ENCODE assay signal across 1 cellular context in genomic region chr22:19912236-19912999, GRCh38.
TF ChIP-seq lines count a peak whose summit lies in the region.

No MANE protein-coding gene starts in this region.

TF ChIP-seq in K562, 482 proteins besides CTCF, POLR2A, EP300 and RAD21 (continues in another document):
- TF ChIP-seq SMC3 (conservative IDR thresholded peaks at IDR 0.05; ENCODE audit: insufficient read depth, low read depth, low read length) = peak; percentile 45; the same call in 1 of the 2 replicates
- no peak for TF ChIP-seq GTF2E2 (tag; IDR thresholded peaks at IDR 0.05)
- no peak for TF ChIP-seq ZNF239 (CRISPR knock-in tag; IDR thresholded peaks at IDR 0.05)
- no peak for TF ChIP-seq POLR2AphosphoS2 (IDR thresholded peaks at IDR 0.05; ENCODE audit: low read length)
- no peak for TF ChIP-seq KLF16 (IDR thresholded peaks at IDR 0.05)
- no peak for TF ChIP-seq PHTF2 (CRISPR knock-in tag; IDR thresholded peaks at IDR 0.05)
- no peak for TF ChIP-seq MEF2D (tag; conservative IDR thresholded peaks at IDR 0.05; ENCODE audit: low read depth)
- no peak for TF ChIP-seq SAP30 (IDR thresholded peaks at IDR 0.05; ENCODE audit: borderline replicate concordance, insufficient read depth, low read depth, low read length, poor library complexity, severe bottlenecking)
- TF ChIP-seq TCF3 (CRISPR knock-in tag; IDR thresholded peaks at IDR 0.05) = no peak
- no peak for TF ChIP-seq CHCHD3 (CRISPR knock-in tag; IDR thresholded peaks at IDR 0.05)
- no peak for TF ChIP-seq FOXA1 (IDR thresholded peaks at IDR 0.05; ENCODE audit: borderline replicate concordance)
- TF ChIP-seq RERE (CRISPR knock-in tag; IDR thresholded peaks at IDR 0.05; ENCODE audit: borderline replicate concordance) = no peak
- no peak for TF ChIP-seq ZC3H8 (IDR thresholded peaks at IDR 0.05)
- no peak for TF ChIP-seq SMAD2 (IDR thresholded peaks at IDR 0.05; ENCODE audit: low read depth, low read length)
- TF ChIP-seq CTBP1 (IDR thresholded peaks at IDR 0.05; ENCODE audit: borderline replicate concordance) = no peak
- TF ChIP-seq IRF1 (CRISPR knock-in tag; IDR thresholded peaks at IDR 0.05; ENCODE audit: borderline replicate concordance) = no peak
- no peak for TF ChIP-seq ZNF354B (CRISPR knock-in tag; IDR thresholded peaks at IDR 0.05)
- peak; percentile 67; the same call in 1 of the 2 replicates for TF ChIP-seq THAP12 (CRISPR knock-in tag; IDR thresholded peaks at IDR 0.05)
- no peak for TF ChIP-seq ZBTB17 (CRISPR knock-in tag; IDR thresholded peaks at IDR 0.05)
- TF ChIP-seq CHD2 (IDR thresholded peaks at IDR 0.05; ENCODE audit: low read depth, low read length) = no peak
- TF ChIP-seq ZSCAN32 (CRISPR knock-in tag; IDR thresholded peaks at IDR 0.05) = no peak
- no peak for TF ChIP-seq RREB1 (CRISPR knock-in tag; IDR thresholded peaks at IDR 0.05)
- TF ChIP-seq IRF9 (tag; IDR thresholded peaks at IDR 0.05) = no peak
- no peak for TF ChIP-seq SRSF7 (optimal IDR thresholded peaks at IDR 0.05; ENCODE audit: low read depth, low read length)
- no peak for TF ChIP-seq CHD7 (IDR thresholded peaks at IDR 0.05; ENCODE audit: low read depth, low read length)
